15 cellular contexts compared by ENCODE assay signal in the genomic region with DNA sequence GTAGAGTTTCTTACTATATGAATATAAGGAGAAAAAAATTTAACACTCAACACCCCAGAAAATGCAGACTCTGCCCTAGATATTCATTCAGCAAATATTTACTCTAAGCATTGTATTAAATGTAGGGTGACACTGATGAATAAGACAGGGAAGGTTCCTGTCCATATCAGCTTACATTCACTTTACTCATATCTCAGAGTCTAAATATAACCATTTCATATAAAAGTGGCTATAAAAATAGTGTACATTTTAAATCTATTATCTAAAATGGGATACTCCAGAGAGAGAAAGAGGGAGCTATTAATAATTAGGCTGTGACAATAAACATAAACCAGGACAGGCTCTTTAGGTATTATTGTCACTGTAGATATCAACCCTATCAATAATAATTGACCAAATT.
DNase-seq lines count a peak whose midpoint lies in the region; ATAC-seq, FAIRE-seq and TF ChIP-seq lines count a peak whose summit lies in the region.
"Had no signal": no experiment of that assay in that cellular context is flagged by ENCODE, and none has a peak within 500 bp of the region (broad histone marks: within the 10 kb centered on the region; RNA-seq: fewer than 3 reads in every experiment).

No MANE protein-coding gene starts in this region.

- ATAC-seq in left ventricle myocardium superior (peak; percentile 71), left cardiac atrium (no peak)

- no peak for TF ChIP-seq CTCF in bronchial epithelial cell (IDR thresholded peaks at IDR 0.05; ENCODE audit: insufficient read depth, low read length, severe bottlenecking)

- H3K36me3 ChIP-seq in bronchial epithelial cell (ENCODE audit: control insufficient read depth, insufficient read depth, low read length), result no peaks in the 10 kb centered on the region
- H3K36me3 ChIP-seq: HAP-1 had no signal

- FAIRE-seq in bronchial epithelial cell (lab: Jason Lieb, UNC), result no peak
- FAIRE-seq: A204.1, G401.6, GM12891 had no signal

- DNase-seq in left ventricle myocardium superior, result no peak
- DNase-seq in left cardiac atrium, result no peak
- DNase-seq in EH (ENCODE audit: low read depth), result peak; percentile 14
- peak; percentile 39 for DNase-seq in bronchial epithelial cell (ENCODE audit: low read depth)
- no peak for DNase-seq in NCI-H446 (lab: John Stamatoyannopoulos, UW)
- DNase-seq in NCI-H1930 (lab: John Stamatoyannopoulos, UW), result no peak
- DNase-seq: AML-193; CD4-positive, alpha-beta T cell; DMS153; DND-41; GM23248 had no signal

- H3K27me3 ChIP-seq in bronchial epithelial cell (ENCODE audit: control insufficient read depth, insufficient read depth, low read length), result no peaks in the 10 kb centered on the region

- no peak overlapping the region for H3K4me3 ChIP-seq in bronchial epithelial cell (ENCODE audit: low read depth, low read length)
- H3K4me3 ChIP-seq: GM23248, HAP-1 had no signal

- intact Hi-C loops in left ventricle myocardium superior (cut with micrococcal nuclease) (no loop called here), left cardiac atrium (cut with DNase I) (no loop called here)

Comparison
In these comparisons a context has a peak if more than half of its experiments do, and no peak if none do; other contexts are left out.
1. DNase-seq: peak in EH (single experiment) and bronchial epithelial cell (single experiment); none in left ventricle myocardium superior (single experiment), left cardiac atrium (single experiment), NCI-H446 (0 of 2) and NCI-H1930 (0 of 2).